In genomic region chr10:12088919-12089318, GRCh38 we compare ENCODE assay signal across 18 cellular contexts.
"Had no signal": no experiment of that assay in that cellular context is flagged by ENCODE, and none has a peak within 500 bp of the region (broad histone marks: within the 10 kb centered on the region; RNA-seq: fewer than 3 reads in every experiment).

No MANE protein-coding gene starts in this region.

- H3K4me3 Mint-ChIP-seq: naive thymus-derived CD4-positive, alpha-beta T cell; nephron progenitor cell; stimulated activated naive CD8-positive, alpha-beta T cell treated with anti-CD3 and anti-CD28 coated beads, Interleukin-15, Interleukin-2, amounts not matched to agents 100 ng/mL and 50 ng/mL, for 24 hours had no signal

- H3K9ac ChIP-seq: parathyroid adenoma had no signal

- H3K27me3 ChIP-seq: esophagus muscularis mucosa, gastrocnemius medialis, left lung, sigmoid colon, tibial artery, upper lobe of left lung, vagina had no signal

- H3K4me3 ChIP-seq: esophagus muscularis mucosa, gastrocnemius medialis, left lung, lower lobe of right lung, sigmoid colon, skin epidermis, tibial artery, upper lobe of left lung, vagina had no signal

- H3K27ac ChIP-seq: epithelial cell of prostate, esophagus muscularis mucosa, gastrocnemius medialis, left lung, lower lobe of right lung, parathyroid adenoma, sigmoid colon, skin epidermis, tibial artery, upper lobe of left lung, vagina had no signal

- H3K9me3 Mint-ChIP-seq: naive thymus-derived CD4-positive, alpha-beta T cell; nephron progenitor cell; stimulated activated naive CD8-positive, alpha-beta T cell treated with anti-CD3 and anti-CD28 coated beads, Interleukin-15, Interleukin-2, amounts not matched to agents 100 ng/mL and 50 ng/mL, for 24 hours had no signal

- H3K79me2 ChIP-seq: parathyroid adenoma had no signal

- DNase-seq: effector memory CD4-positive, alpha-beta T cell; gastrocnemius medialis; islet precursor cell; left lung; lower lobe of right lung; mesenchymal stem cell; naive thymus-derived CD4-positive, alpha-beta T cell; nephron progenitor cell; sigmoid colon; stimulated activated CD4-positive, alpha-beta T cell treated with anti-CD3 and anti-CD28 coated beads, Interleukin-12 subunit alpha, Interleukin-12 subunit beta, amount 100 ng/mL, for 4 hours; tibial artery had no signal

- H3K27me3 Mint-ChIP-seq: naive thymus-derived CD4-positive, alpha-beta T cell; stimulated activated naive CD8-positive, alpha-beta T cell treated with anti-CD3 and anti-CD28 coated beads, Interleukin-15, Interleukin-2, amounts not matched to agents 100 ng/mL and 50 ng/mL, for 24 hours had no signal

- ATAC-seq: gastrocnemius medialis; left lung; lower lobe of right lung; naive thymus-derived CD4-positive, alpha-beta T cell had no signal

- H2AFZ ChIP-seq: parathyroid adenoma had no signal

- H3K4me1 ChIP-seq: esophagus muscularis mucosa, gastrocnemius medialis, left lung, lower lobe of right lung, parathyroid adenoma, sigmoid colon, tibial artery, upper lobe of left lung, vagina had no signal

- H3K9me3 ChIP-seq: esophagus muscularis mucosa, gastrocnemius medialis, left lung, lower lobe of right lung, sigmoid colon, tibial artery, upper lobe of left lung, vagina had no signal

- H3K27ac Mint-ChIP-seq: naive thymus-derived CD4-positive, alpha-beta T cell; nephron progenitor cell; stimulated activated naive CD8-positive, alpha-beta T cell treated with anti-CD3 and anti-CD28 coated beads, Interleukin-15, Interleukin-2, amounts not matched to agents 100 ng/mL and 50 ng/mL, for 24 hours had no signal

- H3K4me1 Mint-ChIP-seq: nephron progenitor cell had no signal
